1 cellular context compared by ENCODE assay signal in genomic region chr19:17847538-17848366, GRCh38.
TF ChIP-seq lines count a peak whose summit lies in the region.

Gene JAK3 (minus strand): TSS chr19:17847982. CDS start chr19:17844417, 3,565 bp downstream.

TF ChIP-seq in GM12878, 131 proteins besides CTCF, POLR2A, EP300 and RAD21 (continued from another document and continues in another):
- TF ChIP-seq DPF2 (IDR thresholded peaks at IDR 0.05) (peak; percentile 71), MTA2 (IDR thresholded peaks at IDR 0.05; ENCODE audit: low read depth) (peak; percentile 53; the same call in 1 of the 2 replicates), SPI1 (IDR thresholded peaks at IDR 0.05; ENCODE audit: borderline replicate concordance, insufficient read depth, low read depth, low read length) (no peak), CBX5 (IDR thresholded peaks at IDR 0.05; ENCODE audit: low read depth) (no peak), BACH1 (IDR thresholded peaks at IDR 0.05; ENCODE audit: borderline replicate concordance) (0 out of 2 replicates have a peak, but pooled peaks have one; percentile 27), CBX3 (IDR thresholded peaks at IDR 0.05; ENCODE audit: borderline replicate concordance, low read depth) (no peak), RELB (IDR thresholded peaks at IDR 0.05; ENCODE audit: low read depth) (peak; percentile 86), BMI1 (IDR thresholded peaks at IDR 0.05; ENCODE audit: borderline replicate concordance) (no peak), HDAC2 (IDR thresholded peaks at IDR 0.05) (no peak), MYC (IDR thresholded peaks at IDR 0.05; ENCODE audit: insufficient read depth, insufficient read length, insufficient replicate concordance, low read length, severe bottlenecking) (no peak), FOXM1 (IDR thresholded peaks at IDR 0.05; ENCODE audit: low read depth, low read length) (no peak), CEBPB (IDR thresholded peaks at IDR 0.05; ENCODE audit: borderline replicate concordance in 1 of 2, low read depth in 2 of 2, low read length in 2 of 2) (no peak), ZNF384 (IDR thresholded peaks at IDR 0.05; ENCODE audit: borderline replicate concordance, low read depth, low read length) (no peak), NFXL1 (IDR thresholded peaks at IDR 0.05; ENCODE audit: borderline replicate concordance) (no peak), NBN (IDR thresholded peaks at IDR 0.05) (peak; percentile 84), ZNF217 (IDR thresholded peaks at IDR 0.05) (peak; percentile 89), EZH2 (IDR thresholded peaks at IDR 0.05; ENCODE audit: borderline replicate concordance, control insufficient read depth, low read depth, low read length) (no peak), CREB1 (IDR thresholded peaks at IDR 0.05; ENCODE audit: low read depth) (peak; percentile 62), ZBTB40 (IDR thresholded peaks at IDR 0.05; ENCODE audit: borderline replicate concordance) (peak; percentile 68; the same call in 1 of the 2 replicates), CHD1 (IDR thresholded peaks at IDR 0.05; ENCODE audit: low read depth, low read length) (0 out of 2 replicates have a peak, but pooled peaks have one; percentile 66), SREBF1 (IDR thresholded peaks at IDR 0.05; ENCODE audit: low read length) (no peak), NFIC (IDR thresholded peaks at IDR 0.05; ENCODE audit: low read depth, low read length) (no peak), SP1 (IDR thresholded peaks at IDR 0.05; ENCODE audit: low read depth, low read length) (peak; percentile 81), STAT1 (conservative IDR thresholded peaks at IDR 0.05) (no peak), JUND (IDR thresholded peaks at IDR 0.05; ENCODE audit: low read depth, low read length) (no peak), PKNOX1 (IDR thresholded peaks at IDR 0.05) (peak; percentile 78), ETV6 (conservative IDR thresholded peaks at IDR 0.05 in 1 of 2, IDR thresholded peaks at IDR 0.05 in 1 of 2; ENCODE audit: borderline replicate concordance in 1 of 2, low read depth in 1 of 2) (peak in 1 of 2 experiments; percentile 76; a peak in 1 of 4 replicates), KAT2A (conservative IDR thresholded peaks at IDR 0.05; ENCODE audit: control insufficient read depth, low read depth, low read length) (no peak), FOXK2 (IDR thresholded peaks at IDR 0.05) (no peak), ZNF274 (IDR thresholded peaks at IDR 0.05; ENCODE audit: insufficient read depth, insufficient read length) (no peak), SREBF2 (IDR thresholded peaks at IDR 0.05; ENCODE audit: low read length) (no peak), ZZZ3 (IDR thresholded peaks at IDR 0.05; ENCODE audit: control insufficient read depth, insufficient read length, low read depth) (no peak), EED (IDR thresholded peaks at IDR 0.05; ENCODE audit: low read depth) (peak; percentile 88), BCLAF1 (IDR thresholded peaks at IDR 0.05) (no peak), SMAD5 (IDR thresholded peaks at IDR 0.05; ENCODE audit: low read depth) (peak; percentile 41; the same call in 1 of the 2 replicates), MEF2B (IDR thresholded peaks at IDR 0.05; ENCODE audit: partially characterized antibody, poor library complexity, severe bottlenecking) (peak; percentile 89), ATF7 (IDR thresholded peaks at IDR 0.05; ENCODE audit: low read depth) (no peak), SIX5 (IDR thresholded peaks at IDR 0.05; ENCODE audit: low read depth, low read length, severe bottlenecking) (no peak), POU2F2 (IDR thresholded peaks at IDR 0.05; ENCODE audit: borderline replicate concordance, low read depth, low read length) (peak; percentile 70; the same call in 2 of the 3 replicates), WRNIP1 (IDR thresholded peaks at IDR 0.05; ENCODE audit: borderline replicate concordance, low read depth, low read length) (0 out of 2 replicates have a peak, but pooled peaks have one; percentile 51), CUX1 (IDR thresholded peaks at IDR 0.05; ENCODE audit: insufficient replicate concordance, low read depth, low read length) (no peak), ZNF592 (IDR thresholded peaks at IDR 0.05) (0 out of 2 replicates have a peak, but pooled peaks have one; percentile 52), CBFB (IDR thresholded peaks at IDR 0.05; ENCODE audit: low read depth) (peak; percentile 64; the same call in 1 of the 2 replicates)
